ENCODE assay signal across 8 cellular contexts in genomic region chr5:16934669-16935068, GRCh38. TPM values are rescaled to one million over a fixed set of nuclear protein-coding genes. Genes with fewer than 3 reads are reported as not detected.
DNase-seq lines count a peak whose midpoint lies in the region; FAIRE-seq and TF ChIP-seq lines count a peak whose summit lies in the region.

No MANE protein-coding gene starts in this region.

- H3K9me3 ChIP-seq in CD8-positive, alpha-beta memory T cell (ENCODE audit: low read length), result no peaks in the 10 kb centered on the region
- H3K9me3 ChIP-seq in MG63 (no peaks in the 10 kb centered on the region), ectodermal cell (ENCODE audit: control insufficient read depth, low read length) (no peaks in the 10 kb centered on the region), adrenal gland (replicated peaks in 1 of 3) (no peaks in the 10 kb centered on the region)

- H3K27ac ChIP-seq in CD8-positive, alpha-beta memory T cell (ENCODE audit: low read depth, low read length), result no peak overlapping the region
- H3K27ac ChIP-seq in ectodermal cell (ENCODE audit: insufficient read depth, low read depth, low read length, poor library complexity, severe bottlenecking) (no peak overlapping the region), adrenal gland (no peak overlapping the region)

- CTCF ChIA-PET in CD8-positive, alpha-beta memory T cell (lab: Charles Lee), result no interaction called here

- DNase-seq in CD8-positive, alpha-beta memory T cell, result no peak
- DNase-seq in MG63, result no peak
- no peak for DNase-seq in adrenal gland
- no peak for DNase-seq in NCI-H146 treated with DMSO at 0.1 percent for 48 hours (lab: John Stamatoyannopoulos, UW; ENCODE audit: unreplicated experiment)
- DNase-seq in NK-92 (lab: John Stamatoyannopoulos, UW; ENCODE audit: unreplicated experiment), result no peak
- DNase-seq in D721Med (ENCODE audit: insufficient read length, low spot score), result no peak

- H3K27ac Mint-ChIP-seq in CD8-positive, alpha-beta memory T cell, result no peak overlapping the region
- H3K27ac Mint-ChIP-seq in nephron, result peak overlapping the region; percentile 66 to 82 (median 80)

- peaks cover 14 to 30% (median 17%) of the 10 kb centered on the region in 3 donors for H3K4me1 Mint-ChIP-seq in CD8-positive, alpha-beta memory T cell
- H3K4me1 Mint-ChIP-seq in nephron, result peaks cover 54% of the 10 kb centered on the region

- H3K4me1 ChIP-seq in CD8-positive, alpha-beta memory T cell (ENCODE audit: insufficient read depth, low read length), result no peaks in the 10 kb centered on the region
- peaks cover 27% of the 10 kb centered on the region for H3K4me1 ChIP-seq in ectodermal cell (ENCODE audit: control insufficient read depth, insufficient read depth, low read length)
- H3K4me1 ChIP-seq in adrenal gland (replicated peaks in 1 of 2), result peaks cover 9 to 13% of the 10 kb centered on the region in 2 donors

- H3K36me3 ChIP-seq in CD8-positive, alpha-beta memory T cell (ENCODE audit: insufficient read depth, low read length), result no peaks in the 10 kb centered on the region
- H3K36me3 ChIP-seq in MG63 (peaks cover 38% of the 10 kb centered on the region), ectodermal cell (ENCODE audit: control insufficient read depth, insufficient read depth, low read length) (no peaks in the 10 kb centered on the region), adrenal gland (replicated peaks in 1 of 2) (no peaks in the 10 kb centered on the region)

- peaks cover 8% of the 10 kb centered on the region for H3K27me3 ChIP-seq in CD8-positive, alpha-beta memory T cell (ENCODE audit: insufficient read depth, low read length, poor library complexity, severe bottlenecking)
- H3K27me3 ChIP-seq in MG63, result peaks cover 4% of the 10 kb centered on the region; the same call in 1 of the 2 replicates
- H3K27me3 ChIP-seq in ectodermal cell (ENCODE audit: control insufficient read depth, insufficient read depth, low read length, poor library complexity, severe bottlenecking), result peaks cover 43% of the 10 kb centered on the region
- peaks cover 31% of the 10 kb centered on the region for H3K27me3 ChIP-seq in adrenal gland

- H3K4me3 ChIP-seq in CD8-positive, alpha-beta memory T cell (ENCODE audit: low read length), result no peak overlapping the region
- H3K4me3 ChIP-seq in MG63, result peak overlapping the region; percentile 100
- peak overlapping the region; percentile 90 for H3K4me3 ChIP-seq in ectodermal cell (ENCODE audit: insufficient read depth, low read depth, low read length)
- H3K4me3 ChIP-seq in adrenal gland, result peak overlapping the region in 2 of 4 donors; percentile 24 to 76

- peak overlapping the region in 5 of 7 donors; percentile 34 to 63 (median 43) for H3K4me3 Mint-ChIP-seq in CD8-positive, alpha-beta memory T cell
- peak overlapping the region; percentile 95 to 98 (median 97) for H3K4me3 Mint-ChIP-seq in nephron

- no peaks in the 10 kb centered on the region for H3K36me3 Mint-ChIP-seq in CD8-positive, alpha-beta memory T cell
- no peaks in the 10 kb centered on the region for H3K36me3 Mint-ChIP-seq in nephron (ENCODE audit: low read depth)

- H3K9me3 Mint-ChIP-seq in CD8-positive, alpha-beta memory T cell, result peaks cover 0 to 10% (median 2%) of the 10 kb centered on the region in 5 donors
- no peaks in the 10 kb centered on the region for H3K9me3 Mint-ChIP-seq in nephron

- peaks cover 46 to 78% of the 10 kb centered on the region in 2 donors for H3K27me3 Mint-ChIP-seq in CD8-positive, alpha-beta memory T cell
- H3K27me3 Mint-ChIP-seq in nephron (ENCODE audit: low read depth), result peaks cover 33% of the 10 kb centered on the region

- TF ChIP-seq POLR2A in adrenal gland (IDR thresholded peaks at IDR 0.05), result no peak

- POLR2A ChIA-PET in CD8-positive, alpha-beta memory T cell (lab: Charles Lee), result no interaction called here

- 2 to 3% methylated on average over 4 of the region's 4 CpGs for WGBS in ectodermal cell, 2 experiments
- WGBS in adrenal gland, 4 donors, result 4 to 8% (median 7%) methylated on average over 4 of the region's 4 CpGs

- intact Hi-C loops in adrenal gland (cut with DNase I), result no loop called here

- TF ChIP-seq CTCF in nephron (IDR thresholded peaks at IDR 0.05; ENCODE audit: unreplicated experiment in 3 of 3) (no peak), adrenal gland (IDR thresholded peaks at IDR 0.05) (no peak), D721Med (IDR thresholded peaks at IDR 0.05; ENCODE audit: insufficient read depth, missing control alignments) (no peak)

- no peak for FAIRE-seq in D721Med (lab: Jason Lieb, UNC)

RNA-seq across cellular contexts. Expression of gene MYO10, which starts 1.4 kb away (rescaled TPM):
- under 1 TPM; 0.11 to 0.18 TPM for total RNA-seq in CD8-positive, alpha-beta memory T cell
- not detected for polyA plus RNA-seq in CD8-positive, alpha-beta memory T cell
- total RNA-seq in MG63 (2014; rRNA removed; shearing (Covaris generic); ENCODE audit: low replicate concordance), result 55.0 and 62.0 TPM in 2 replicates
- polyA plus RNA-seq in ectodermal cell (2013, experiment 1 of 4), result 84.3 TPM
- 96.7 TPM for polyA plus RNA-seq in ectodermal cell (2013, experiment 2 of 4)
- 65.1 TPM for polyA plus RNA-seq in ectodermal cell (2013, experiment 3 of 4)
- polyA plus RNA-seq in ectodermal cell (2013, experiment 4 of 4), result 73.8 TPM
- 10 to 100 TPM in 5 of 8 donors, 1 to 10 TPM in 3; 5.5 to 38.9 (median 12.1) TPM for total RNA-seq in adrenal gland
- 1 to 10 TPM; 2.2 to 6.8 (median 4.0) TPM for polyA plus RNA-seq in adrenal gland

Comparison
In these comparisons a context has a peak if more than half of its experiments do, and no peak if none do; other contexts are left out.
1. H3K27ac Mint-ChIP-seq: peak in nephron (3 of 3); none in CD8-positive, alpha-beta memory T cell (0 of 8).
2. RNA of gene MYO10, which starts 1.4 kb away (total RNA-seq): 55.0 to 62.0 TPM in MG63 and 5.5 to 38.9 TPM in adrenal gland; 0.11 to 0.18 TPM in CD8-positive, alpha-beta memory T cell; every median in the first group is over 4 times any median in the second.